Comparison of ENCODE assay signal across 1 cellular context in the genomic region with DNA sequence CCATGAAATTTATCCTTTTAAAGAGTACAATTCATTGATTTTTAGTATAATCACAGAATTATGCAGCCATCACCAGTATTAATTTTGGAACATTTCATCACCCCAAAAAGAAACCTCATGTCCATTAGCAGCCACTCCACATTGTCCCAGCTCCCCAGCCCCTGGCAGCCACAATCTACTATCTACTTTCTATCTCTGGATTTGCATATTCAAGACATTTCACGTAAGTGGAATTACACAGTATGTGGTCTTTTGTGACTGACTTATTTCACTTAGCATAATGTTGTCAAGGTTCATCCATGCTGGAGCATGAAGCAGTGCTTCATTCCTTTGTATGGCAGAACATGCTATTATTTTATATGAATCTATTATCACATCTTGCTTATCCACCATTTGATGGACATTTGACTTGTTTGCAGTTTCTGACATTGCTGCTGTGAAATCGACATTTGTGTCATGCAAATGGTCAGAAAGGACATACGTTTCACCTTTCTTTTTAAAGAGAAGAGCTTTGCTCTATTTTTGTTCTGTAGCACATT.
TF ChIP-seq lines count a peak whose summit lies in the region.

No MANE protein-coding gene starts in this region.

TF ChIP-seq in GM12878, 131 proteins besides CTCF, POLR2A, EP300 and RAD21 (continued from another document):
- no peak for TF ChIP-seq RELA (IDR thresholded peaks at IDR 0.05; ENCODE audit: borderline replicate concordance, partially characterized antibody)
- TF ChIP-seq, protein P1, sequence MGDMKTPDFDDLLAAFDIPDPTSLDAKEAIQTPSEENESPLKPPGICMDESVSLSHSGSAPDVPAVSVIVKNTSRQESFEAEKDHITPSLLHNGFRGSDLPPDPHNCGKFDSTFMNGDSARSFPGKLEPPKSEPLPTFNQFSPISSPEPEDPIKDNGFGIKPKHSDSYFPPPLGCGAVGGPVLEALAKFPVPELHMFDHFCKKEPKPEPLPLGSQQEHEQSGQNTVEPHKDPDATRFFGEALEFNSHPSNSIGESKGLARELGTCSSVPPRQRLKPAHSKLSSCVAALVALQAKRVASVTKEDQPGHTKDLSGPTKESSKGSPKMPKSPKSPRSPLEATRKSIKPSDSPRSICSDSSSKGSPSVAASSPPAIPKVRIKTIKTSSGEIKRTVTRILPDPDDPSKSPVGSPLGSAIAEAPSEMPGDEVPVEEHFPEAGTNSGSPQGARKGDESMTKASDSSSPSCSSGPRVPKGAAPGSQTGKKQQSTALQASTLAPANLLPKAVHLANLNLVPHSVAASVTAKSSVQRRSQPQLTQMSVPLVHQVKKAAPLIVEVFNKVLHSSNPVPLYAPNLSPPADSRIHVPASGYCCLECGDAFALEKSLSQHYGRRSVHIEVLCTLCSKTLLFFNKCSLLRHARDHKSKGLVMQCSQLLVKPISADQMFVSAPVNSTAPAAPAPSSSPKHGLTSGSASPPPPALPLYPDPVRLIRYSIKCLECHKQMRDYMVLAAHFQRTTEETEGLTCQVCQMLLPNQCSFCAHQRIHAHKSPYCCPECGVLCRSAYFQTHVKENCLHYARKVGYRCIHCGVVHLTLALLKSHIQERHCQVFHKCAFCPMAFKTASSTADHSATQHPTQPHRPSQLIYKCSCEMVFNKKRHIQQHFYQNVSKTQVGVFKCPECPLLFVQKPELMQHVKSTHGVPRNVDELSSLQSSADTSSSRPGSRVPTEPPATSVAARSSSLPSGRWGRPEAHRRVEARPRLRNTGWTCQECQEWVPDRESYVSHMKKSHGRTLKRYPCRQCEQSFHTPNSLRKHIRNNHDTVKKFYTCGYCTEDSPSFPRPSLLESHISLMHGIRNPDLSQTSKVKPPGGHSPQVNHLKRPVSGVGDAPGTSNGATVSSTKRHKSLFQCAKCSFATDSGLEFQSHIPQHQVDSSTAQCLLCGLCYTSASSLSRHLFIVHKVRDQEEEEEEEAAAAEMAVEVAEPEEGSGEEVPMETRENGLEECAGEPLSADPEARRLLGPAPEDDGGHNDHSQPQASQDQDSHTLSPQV (IDR thresholded peaks at IDR 0.05) = no peak
- TF ChIP-seq CHD4 (IDR thresholded peaks at IDR 0.05) = no peak
- TF ChIP-seq ZNF217 (IDR thresholded peaks at IDR 0.05) = no peak
